1 cellular context compared by ENCODE assay signal in the genomic region with DNA sequence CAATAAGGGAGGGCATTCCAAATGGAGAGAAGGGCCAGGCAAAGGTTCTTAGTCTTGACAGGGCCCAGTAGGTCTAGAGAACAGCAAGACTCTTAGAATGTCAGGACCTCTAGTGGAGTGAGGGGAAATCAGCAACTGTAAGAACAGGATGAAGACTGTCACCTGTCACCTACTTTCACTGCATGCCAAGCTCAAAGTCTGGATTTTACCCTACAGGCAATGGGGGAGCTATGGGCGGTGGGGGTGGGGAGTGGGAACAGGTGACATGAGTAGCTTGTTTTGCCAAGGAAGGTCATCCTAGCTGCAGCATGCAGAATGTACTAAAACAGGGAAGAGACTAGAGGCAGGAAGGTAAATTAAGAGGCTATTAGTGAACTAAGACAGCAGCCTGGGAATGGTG.
TF ChIP-seq lines count a peak whose summit lies in the region.

No MANE protein-coding gene starts in this region.

TF ChIP-seq in GM23338, 12 proteins besides CTCF, POLR2A, EP300 and RAD21 (continued from another document):
- TF ChIP-seq, protein P1, sequence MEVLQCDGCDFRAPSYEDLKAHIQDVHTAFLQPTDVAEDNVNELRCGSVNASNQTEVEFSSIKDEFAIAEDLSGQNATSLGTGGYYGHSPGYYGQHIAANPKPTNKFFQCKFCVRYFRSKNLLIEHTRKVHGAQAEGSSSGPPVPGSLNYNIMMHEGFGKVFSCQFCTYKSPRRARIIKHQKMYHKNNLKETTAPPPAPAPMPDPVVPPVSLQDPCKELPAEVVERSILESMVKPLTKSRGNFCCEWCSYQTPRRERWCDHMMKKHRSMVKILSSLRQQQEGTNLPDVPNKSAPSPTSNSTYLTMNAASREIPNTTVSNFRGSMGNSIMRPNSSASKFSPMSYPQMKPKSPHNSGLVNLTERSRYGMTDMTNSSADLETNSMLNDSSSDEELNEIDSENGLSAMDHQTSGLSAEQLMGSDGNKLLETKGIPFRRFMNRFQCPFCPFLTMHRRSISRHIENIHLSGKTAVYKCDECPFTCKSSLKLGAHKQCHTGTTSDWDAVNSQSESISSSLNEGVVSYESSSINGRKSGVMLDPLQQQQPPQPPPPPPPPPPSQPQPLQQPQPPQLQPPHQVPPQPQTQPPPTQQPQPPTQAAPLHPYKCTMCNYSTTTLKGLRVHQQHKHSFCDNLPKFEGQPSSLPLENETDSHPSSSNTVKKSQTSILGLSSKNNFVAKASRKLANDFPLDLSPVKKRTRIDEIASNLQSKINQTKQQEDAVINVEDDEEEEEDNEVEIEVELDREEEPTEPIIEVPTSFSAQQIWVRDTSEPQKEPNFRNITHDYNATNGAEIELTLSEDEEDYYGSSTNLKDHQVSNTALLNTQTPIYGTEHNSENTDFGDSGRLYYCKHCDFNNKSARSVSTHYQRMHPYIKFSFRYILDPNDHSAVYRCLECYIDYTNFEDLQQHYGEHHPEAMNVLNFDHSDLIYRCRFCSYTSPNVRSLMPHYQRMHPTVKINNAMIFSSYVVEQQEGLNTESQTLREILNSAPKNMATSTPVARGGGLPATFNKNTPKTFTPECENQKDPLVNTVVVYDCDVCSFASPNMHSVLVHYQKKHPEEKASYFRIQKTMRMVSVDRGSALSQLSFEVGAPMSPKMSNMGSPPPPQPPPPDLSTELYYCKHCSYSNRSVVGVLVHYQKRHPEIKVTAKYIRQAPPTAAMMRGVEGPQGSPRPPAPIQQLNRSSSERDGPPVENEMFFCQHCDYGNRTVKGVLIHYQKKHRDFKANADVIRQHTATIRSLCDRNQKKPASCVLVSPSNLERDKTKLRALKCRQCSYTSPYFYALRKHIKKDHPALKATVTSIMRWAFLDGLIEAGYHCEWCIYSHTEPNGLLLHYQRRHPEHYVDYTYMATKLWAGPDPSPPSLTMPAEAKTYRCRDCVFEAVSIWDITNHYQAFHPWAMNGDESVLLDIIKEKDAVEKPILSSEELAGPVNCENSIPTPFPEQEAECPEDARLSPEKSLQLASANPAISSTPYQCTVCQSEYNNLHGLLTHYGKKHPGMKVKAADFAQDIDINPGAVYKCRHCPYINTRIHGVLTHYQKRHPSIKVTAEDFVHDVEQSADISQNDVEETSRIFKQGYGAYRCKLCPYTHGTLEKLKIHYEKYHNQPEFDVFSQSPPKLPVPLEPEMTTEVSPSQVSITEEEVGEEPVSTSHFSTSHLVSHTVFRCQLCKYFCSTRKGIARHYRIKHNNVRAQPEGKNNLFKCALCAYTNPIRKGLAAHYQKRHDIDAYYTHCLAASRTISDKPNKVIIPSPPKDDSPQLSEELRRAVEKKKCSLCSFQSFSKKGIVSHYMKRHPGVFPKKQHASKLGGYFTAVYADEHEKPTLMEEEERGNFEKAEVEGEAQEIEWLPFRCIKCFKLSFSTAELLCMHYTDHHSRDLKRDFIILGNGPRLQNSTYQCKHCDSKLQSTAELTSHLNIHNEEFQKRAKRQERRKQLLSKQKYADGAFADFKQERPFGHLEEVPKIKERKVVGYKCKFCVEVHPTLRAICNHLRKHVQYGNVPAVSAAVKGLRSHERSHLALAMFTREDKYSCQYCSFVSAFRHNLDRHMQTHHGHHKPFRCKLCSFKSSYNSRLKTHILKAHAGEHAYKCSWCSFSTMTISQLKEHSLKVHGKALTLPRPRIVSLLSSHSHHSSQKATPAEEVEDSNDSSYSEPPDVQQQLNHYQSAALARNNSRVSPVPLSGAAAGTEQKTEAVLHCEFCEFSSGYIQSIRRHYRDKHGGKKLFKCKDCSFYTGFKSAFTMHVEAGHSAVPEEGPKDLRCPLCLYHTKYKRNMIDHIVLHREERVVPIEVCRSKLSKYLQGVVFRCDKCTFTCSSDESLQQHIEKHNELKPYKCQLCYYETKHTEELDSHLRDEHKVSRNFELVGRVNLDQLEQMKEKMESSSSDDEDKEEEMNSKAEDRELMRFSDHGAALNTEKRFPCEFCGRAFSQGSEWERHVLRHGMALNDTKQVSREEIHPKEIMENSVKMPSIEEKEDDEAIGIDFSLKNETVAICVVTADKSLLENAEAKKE (CRISPR knock-in tag; IDR thresholded peaks at IDR 0.05): no peak
- TF ChIP-seq ZNF331 (CRISPR knock-in tag; IDR thresholded peaks at IDR 0.05; ENCODE audit: low read depth) (no peak), EZH2 (IDR thresholded peaks at IDR 0.05; ENCODE audit: low read depth, unreplicated experiment) (no peak), EZH2phosphoT487 (IDR thresholded peaks at IDR 0.05; ENCODE audit: unreplicated experiment) (no peak), NANOG (IDR thresholded peaks at IDR 0.05; ENCODE audit: borderline replicate concordance) (no peak), CREB1 (CRISPR knock-in tag; IDR thresholded peaks at IDR 0.05; ENCODE audit: low read depth) (no peak)
- TF ChIP-seq, protein P2, sequence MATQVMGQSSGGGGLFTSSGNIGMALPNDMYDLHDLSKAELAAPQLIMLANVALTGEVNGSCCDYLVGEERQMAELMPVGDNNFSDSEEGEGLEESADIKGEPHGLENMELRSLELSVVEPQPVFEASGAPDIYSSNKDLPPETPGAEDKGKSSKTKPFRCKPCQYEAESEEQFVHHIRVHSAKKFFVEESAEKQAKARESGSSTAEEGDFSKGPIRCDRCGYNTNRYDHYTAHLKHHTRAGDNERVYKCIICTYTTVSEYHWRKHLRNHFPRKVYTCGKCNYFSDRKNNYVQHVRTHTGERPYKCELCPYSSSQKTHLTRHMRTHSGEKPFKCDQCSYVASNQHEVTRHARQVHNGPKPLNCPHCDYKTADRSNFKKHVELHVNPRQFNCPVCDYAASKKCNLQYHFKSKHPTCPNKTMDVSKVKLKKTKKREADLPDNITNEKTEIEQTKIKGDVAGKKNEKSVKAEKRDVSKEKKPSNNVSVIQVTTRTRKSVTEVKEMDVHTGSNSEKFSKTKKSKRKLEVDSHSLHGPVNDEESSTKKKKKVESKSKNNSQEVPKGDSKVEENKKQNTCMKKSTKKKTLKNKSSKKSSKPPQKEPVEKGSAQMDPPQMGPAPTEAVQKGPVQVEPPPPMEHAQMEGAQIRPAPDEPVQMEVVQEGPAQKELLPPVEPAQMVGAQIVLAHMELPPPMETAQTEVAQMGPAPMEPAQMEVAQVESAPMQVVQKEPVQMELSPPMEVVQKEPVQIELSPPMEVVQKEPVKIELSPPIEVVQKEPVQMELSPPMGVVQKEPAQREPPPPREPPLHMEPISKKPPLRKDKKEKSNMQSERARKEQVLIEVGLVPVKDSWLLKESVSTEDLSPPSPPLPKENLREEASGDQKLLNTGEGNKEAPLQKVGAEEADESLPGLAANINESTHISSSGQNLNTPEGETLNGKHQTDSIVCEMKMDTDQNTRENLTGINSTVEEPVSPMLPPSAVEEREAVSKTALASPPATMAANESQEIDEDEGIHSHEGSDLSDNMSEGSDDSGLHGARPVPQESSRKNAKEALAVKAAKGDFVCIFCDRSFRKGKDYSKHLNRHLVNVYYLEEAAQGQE (IDR thresholded peaks at IDR 0.05; ENCODE audit: unreplicated experiment): no peak
